9 cellular contexts compared by ENCODE assay signal in the genomic region with DNA sequence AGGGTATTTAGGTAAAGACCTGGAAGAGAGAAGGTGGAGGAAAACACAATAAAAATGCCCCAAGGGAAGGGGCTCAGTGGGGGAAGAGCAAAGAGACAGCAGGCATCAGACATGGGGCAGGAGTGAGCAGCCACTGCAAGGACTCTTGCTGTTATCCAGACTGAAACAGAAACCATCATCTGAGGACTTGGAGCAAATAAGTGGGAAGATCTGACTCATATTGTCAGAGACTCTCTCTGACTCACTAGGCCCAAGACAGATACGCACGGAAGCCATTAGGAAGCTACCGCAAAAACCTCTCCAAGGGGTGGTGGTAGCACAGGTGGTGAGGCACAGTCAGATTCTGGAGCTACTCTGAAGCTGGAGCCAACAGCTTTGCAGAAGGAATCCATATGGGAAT.
A peak's percentile ranks its signal among the peaks of the same experiment; 100 is the strongest.
DNase-seq lines count a peak whose midpoint lies in the region; ATAC-seq and TF ChIP-seq lines count a peak whose summit lies in the region.
"Had no signal": no experiment of that assay in that cellular context is flagged by ENCODE, and none has a peak within 500 bp of the region (broad histone marks: within the 10 kb centered on the region; RNA-seq: fewer than 3 reads in every experiment).

No MANE protein-coding gene starts in this region.

- peaks cover 12% of the 10 kb centered on the region for H3K36me3 Mint-ChIP-seq in activated CD8-positive, alpha-beta T cell treated with anti-CD3 and anti-CD28 coated beads, Interleukin-2, amount 10 ng/mL, durations not matched to agents 7 days and 5 days (ENCODE audit: low read depth)
- no peaks in the 10 kb centered on the region for H3K36me3 Mint-ChIP-seq in glutamatergic neuron (ENCODE audit: unreplicated experiment)

- no peaks in the 10 kb centered on the region for H3K9me3 Mint-ChIP-seq in activated CD8-positive, alpha-beta T cell treated with anti-CD3 and anti-CD28 coated beads, Interleukin-2, amount 10 ng/mL, durations not matched to agents 7 days and 5 days (ENCODE audit: insufficient read depth)
- no peaks in the 10 kb centered on the region for H3K9me3 Mint-ChIP-seq in glutamatergic neuron (ENCODE audit: unreplicated experiment)

- no peaks in the 10 kb centered on the region for H3K27me3 ChIP-seq in AG04450 (ENCODE audit: control insufficient read depth, insufficient read depth, low read length)

- CTCF ChIA-PET in AG04450 (lab: Charles Lee): interaction anchor here (1.3 to 2.0 kb wide), 3 partner anchors 12 to 938 kb away, joined by 3 to 5 read pairs (median 4); no protein-coding TSS in a partner anchor
- CTCF ChIA-PET in activated CD8-positive, alpha-beta T cell treated with anti-CD3 and anti-CD28 coated beads, Interleukin-2, amount 10 ng/mL, durations not matched to agents 7 days and 5 days (lab: Charles Lee): no interaction called here

- no peaks in the 10 kb centered on the region for H3K9me3 ChIP-seq in AG04450 (ENCODE audit: control insufficient read depth, insufficient read depth, low read length)

- H3K27ac Mint-ChIP-seq in activated CD8-positive, alpha-beta T cell treated with anti-CD3 and anti-CD28 coated beads, Interleukin-2, amount 10 ng/mL, durations not matched to agents 7 days and 5 days: no peak overlapping the region
- no peak overlapping the region for H3K27ac Mint-ChIP-seq in glutamatergic neuron (ENCODE audit: unreplicated experiment)

- ATAC-seq in HG02588 (IDR thresholded peaks at IDR 0.05; ENCODE audit: unreplicated experiment) (peak; percentile 56), HG03045 (IDR thresholded peaks at IDR 0.05; ENCODE audit: unreplicated experiment) (no peak), GM21360 (IDR thresholded peaks at IDR 0.05; ENCODE audit: unreplicated experiment) (no peak)
- peak; percentile 51 for ATAC-seq in activated CD8-positive, alpha-beta T cell treated with anti-CD3 and anti-CD28 coated beads, Interleukin-2, amount 10 ng/mL, durations not matched to agents 7 days and 5 days

- POLR2A ChIA-PET in AG04450 (lab: Yijun Ruan, JAX): no interaction called here
- POLR2A ChIA-PET in activated CD8-positive, alpha-beta T cell treated with anti-CD3 and anti-CD28 coated beads, Interleukin-2, amount 10 ng/mL, durations not matched to agents 7 days and 5 days (lab: Charles Lee): no interaction called here

- no peaks in the 10 kb centered on the region for H3K27me3 Mint-ChIP-seq in activated CD8-positive, alpha-beta T cell treated with anti-CD3 and anti-CD28 coated beads, Interleukin-2, amount 10 ng/mL, durations not matched to agents 7 days and 5 days (ENCODE audit: low read depth)
- no peaks in the 10 kb centered on the region for H3K27me3 Mint-ChIP-seq in glutamatergic neuron (ENCODE audit: unreplicated experiment)

- no peak overlapping the region for H3K4me3 Mint-ChIP-seq in activated CD8-positive, alpha-beta T cell treated with anti-CD3 and anti-CD28 coated beads, Interleukin-2, amount 10 ng/mL, durations not matched to agents 7 days and 5 days
- no peak overlapping the region for H3K4me3 Mint-ChIP-seq in glutamatergic neuron (ENCODE audit: unreplicated experiment)

- peak overlapping the region; percentile 62 for H3K27ac ChIP-seq in AG04450 (ENCODE audit: low read depth, low read length)

- no peak overlapping the region; the same call in 1 of the 2 replicates for H3K4me3 ChIP-seq in AG04450 (ENCODE audit: low read depth, low read length)

- TF ChIP-seq CTCF in AG04450 (IDR thresholded peaks at IDR 0.05; ENCODE audit: low read depth, low read length) (no peak), glutamatergic neuron (IDR thresholded peaks at IDR 0.05; ENCODE audit: partially characterized antibody, unreplicated experiment) (no peak)

- DNase-seq in AG04450 (ENCODE audit: low read depth, low spot score): peak; percentile 73
- DNase-seq in activated CD8-positive, alpha-beta T cell treated with anti-CD3 and anti-CD28 coated beads, Interleukin-2, amount 10 ng/mL, durations not matched to agents 7 days and 5 days: peak; percentile 31
- peak; percentile 83 for DNase-seq in kidney tubule cell (ENCODE audit: low spot score)
- DNase-seq in glutamatergic neuron: no peak
- DNase-seq in midbrain (lab: John Stamatoyannopoulos, UW): no peak
- DNase-seq: GF-D8 had no signal

- no peaks in the 10 kb centered on the region for H3K4me1 Mint-ChIP-seq in activated CD8-positive, alpha-beta T cell treated with anti-CD3 and anti-CD28 coated beads, Interleukin-2, amount 10 ng/mL, durations not matched to agents 7 days and 5 days (ENCODE audit: low read depth)
- peaks cover 4% of the 10 kb centered on the region for H3K4me1 Mint-ChIP-seq in glutamatergic neuron (ENCODE audit: low read depth, unreplicated experiment)

Comparison
In these comparisons a context has a peak if more than half of its experiments do, and no peak if none do; other contexts are left out.
1. DNase-seq: peak in AG04450 (single experiment), activated CD8-positive, alpha-beta T cell treated with anti-CD3 and anti-CD28 coated beads, Interleukin-2, amount 10 ng/mL, durations not matched to agents 7 days and 5 days (single experiment) and kidney tubule cell (single experiment); none in glutamatergic neuron (single experiment) and midbrain (single experiment).
2. ATAC-seq: peak in HG02588 (single experiment) and activated CD8-positive, alpha-beta T cell treated with anti-CD3 and anti-CD28 coated beads, Interleukin-2, amount 10 ng/mL, durations not matched to agents 7 days and 5 days (single experiment); none in HG03045 (single experiment) and GM21360 (single experiment).